In genomic region chr15:67542462-67543347, GRCh38 we compare ENCODE assay signal across 8 cellular contexts.
DNase-seq lines count a peak whose midpoint lies in the region; ATAC-seq lines count a peak whose summit lies in the region.

TSS of gene MAP2K5 (plus strand) at chr15:67542703. CDS start at chr15:67543336, 633 bp downstream.

- peaks cover 42% of the 10 kb centered on the region for H3K4me1 Mint-ChIP-seq in central memory CD8-positive, alpha-beta T cell

- peak; percentile 80 for DNase-seq in EH (ENCODE audit: low read depth)
- peak; percentile 42 for DNase-seq in NCI-H2227 treated with DMSO at 0.1 percent for 48 hours (lab: John Stamatoyannopoulos, UW)
- DNase-seq in central memory CD8-positive, alpha-beta T cell (ENCODE audit: low spot score in 2 of 2): peak; percentile 56 to 70
- peak; percentile 46 for DNase-seq in kidney glomerular epithelial cell (lab: John Stamatoyannopoulos, UW)
- DNase-seq in stimulated activated CD4-positive, alpha-beta T cell treated with anti-CD3 and anti-CD28 coated beads, Interleukin-15, amount 100 ng/mL, for 24 hours: peak; percentile 91

- H3K9me3 Mint-ChIP-seq in central memory CD8-positive, alpha-beta T cell: no peaks in the 10 kb centered on the region

- H3K4me3 Mint-ChIP-seq in central memory CD8-positive, alpha-beta T cell: peak within 1 kb of the TSS; percentile 95

- H3K27ac Mint-ChIP-seq in central memory CD8-positive, alpha-beta T cell (ENCODE audit: low read depth): peak within 1 kb of the TSS; percentile 99

- H3K36me3 Mint-ChIP-seq in central memory CD8-positive, alpha-beta T cell (ENCODE audit: insufficient read depth): peaks cover 13% of the 10 kb centered on the region

- H3K27me3 Mint-ChIP-seq in central memory CD8-positive, alpha-beta T cell: no peaks in the 10 kb centered on the region

- peak; percentile 69 for ATAC-seq in HG02678 (IDR thresholded peaks at IDR 0.05; ENCODE audit: unreplicated experiment)
- peak; percentile 68 to 71 for ATAC-seq in activated CD4-positive, CD25-positive, alpha-beta regulatory T cell treated with anti-CD3 and anti-CD28 coated beads, Interleukin-2, amount 50 U/mL, for 24 hours
- peak; percentile 74 for ATAC-seq in central memory CD8-positive, alpha-beta T cell (replicated peaks; ENCODE audit: extremely low read depth, poor library complexity, severe bottlenecking)
- no peak for ATAC-seq in HG03469 (IDR thresholded peaks at IDR 0.05; ENCODE audit: unreplicated experiment)
